In genomic region chr3:63067999-63068645, GRCh38 we compare ENCODE assay signal across 10 cellular contexts.
DNase-seq lines count a peak whose midpoint lies in the region; ATAC-seq, FAIRE-seq and TF ChIP-seq lines count a peak whose summit lies in the region.
"Had no signal": no experiment of that assay in that cellular context is flagged by ENCODE, and none has a peak within 500 bp of the region (broad histone marks: within the 10 kb centered on the region; RNA-seq: fewer than 3 reads in every experiment).

No MANE protein-coding gene starts in this region.

- no peak overlapping the region for H3K27ac ChIP-seq in HCT116 (ENCODE audit: low read depth, low read length)

- no peaks in the 10 kb centered on the region for H3K36me3 ChIP-seq in HCT116 (ENCODE audit: control insufficient read depth in 1 of 2, insufficient read depth in 2 of 2, low read length in 2 of 2)

- intact Hi-C loops in HCT116 (cut with micrococcal nuclease) = no loop called here

- H3K9me2 ChIP-seq in HCT116 (ENCODE audit: insufficient read depth) = no peaks in the 10 kb centered on the region

- POLR2A ChIA-PET in HCT116 (lab: Charles Lee) = no interaction called here

- ATAC-seq in HCT116 = no peak
- peak; percentile 61 for ATAC-seq in SK-N-SH treated with all-trans-retinoic acid at 6 μM for 48 hours

- H3K4me3 ChIP-seq in HCT116 (replicated peaks in 1 of 2; ENCODE audit: low read depth in 1 of 2, low read length in 2 of 2) = no peak overlapping the region

- H3K79me2 ChIP-seq in HCT116 (ENCODE audit: insufficient read depth, low read length) = no peaks in the 10 kb centered on the region

- CTCF ChIA-PET in HCT116 (lab: Charles Lee) = no interaction called here

- TF ChIP-seq CTCF in HCT116 (IDR thresholded peaks at IDR 0.05 in 2 of 3, conservative IDR thresholded peaks at IDR 0.05 in 1 of 3; ENCODE audit: borderline replicate concordance in 1 of 3, insufficient read depth in 1 of 3, low read depth in 2 of 3, low read length in 2 of 3) = no peak

- H3K27me3 ChIP-seq in HCT116 (ENCODE audit: insufficient read depth, low read length) = no peaks in the 10 kb centered on the region

- no peaks in the 10 kb centered on the region for H3K4me1 ChIP-seq in HCT116 (ENCODE audit: control insufficient read depth in 1 of 2, insufficient read depth in 2 of 2, low read length in 2 of 2)

- no peak overlapping the region for H3K9ac ChIP-seq in HCT116 (ENCODE audit: low read length)

- H2AFZ ChIP-seq in HCT116 (ENCODE audit: low read depth, low read length, poor library complexity, severe bottlenecking) = no peak overlapping the region

- in situ Hi-C loops in ACHN (cut with HindIII; ENCODE audit: low pct_ligation_motif_present, low pct_unique_long_range_greater_than_20kb, low sequenced_read_pairs) = no loop called here

- no TSS peak for BruUV-seq in HCT116 (replicated peaks; lab: Mats Ljungman, UMichigan)

- FAIRE-seq in frontal cortex (lab: Jason Lieb, UNC) = no peak
- FAIRE-seq: H54 had no signal

- no peak overlapping the region for H3K4me2 ChIP-seq in HCT116 (ENCODE audit: low read length)

- RAD21 ChIA-PET in HCT116 (lab: Charles Lee; ENCODE audit: low non-redundant PET in 1 of 2, low total read pairs in 2 of 2, uncharacterized antibody in 2 of 2, unreplicated experiment in 2 of 2) = no interaction called here

- TF ChIP-seq RAD21 in HCT116 (IDR thresholded peaks at IDR 0.05; ENCODE audit: low read depth) = no peak

- H3K9me3 ChIP-seq in HCT116 (ENCODE audit: control insufficient read depth in 1 of 2, insufficient read depth in 1 of 2, low read depth in 1 of 2, low read length in 2 of 2) = no peaks in the 10 kb centered on the region

- TF ChIP-seq POLR2A in HCT116 (IDR thresholded peaks at IDR 0.05; ENCODE audit: borderline replicate concordance, extremely low read depth, insufficient read depth, insufficient read length) = no peak

- DNase-seq in ACHN = peak; percentile 47
- DNase-seq in HCT116 (ENCODE audit: low read depth, low spot score) = no peak
- peak; percentile 25 for DNase-seq in glomerular visceral epithelial cell (ENCODE audit: extremely low spot score)
- DNase-seq in DMS153 treated with DMSO at 0.1 percent for 48 hours (lab: John Stamatoyannopoulos, UW; ENCODE audit: unreplicated experiment) = no peak
- DNase-seq in frontal cortex (ENCODE audit: low spot score in 2 of 2) = no peak
- no peak for DNase-seq in activated naive CD4-positive, alpha-beta T cell treated with anti-CD3 and anti-CD28 coated beads, Interleukin-2, amount 50 U/mL, for 16 hours
- DNase-seq in 8988T = no peak
- DNase-seq: NCI-H2171 had no signal

- H4K20me1 ChIP-seq in HCT116 (ENCODE audit: insufficient read depth) = no peaks in the 10 kb centered on the region

TF ChIP-seq in HCT116, 20 proteins besides CTCF, POLR2A, EP300 and RAD21:
- TF ChIP-seq MAX (IDR thresholded peaks at IDR 0.05) = no peak
- TF ChIP-seq ELF1 (IDR thresholded peaks at IDR 0.05; ENCODE audit: borderline replicate concordance, low read depth) = no peak
- peak; percentile 82 for TF ChIP-seq REST (IDR thresholded peaks at IDR 0.05; ENCODE audit: low read depth)
- TF ChIP-seq EZH2phosphoT487 (IDR thresholded peaks at IDR 0.05; ENCODE audit: borderline replicate concordance) = no peak
- TF ChIP-seq EZH2 (IDR thresholded peaks at IDR 0.05) = no peak
- no peak for TF ChIP-seq SIN3A (IDR thresholded peaks at IDR 0.05; ENCODE audit: low read depth)
- TF ChIP-seq TCF7L2 (IDR thresholded peaks at IDR 0.05; ENCODE audit: borderline replicate concordance, extremely low read depth, insufficient read depth, insufficient read length) = no peak
TF ChIP-seq in HCT116: peak in this region for 1.

TF ChIP-seq in SK-N-SH treated with all-trans-retinoic acid at 6 μM for 48 hours, 23 proteins besides CTCF, POLR2A, EP300 and RAD21:
- TF ChIP-seq CREB5 (CRISPR knock-in tag; IDR thresholded peaks at IDR 0.05; ENCODE audit: low read depth) (no peak), SNAI2 (CRISPR knock-in tag; IDR thresholded peaks at IDR 0.05) (0 out of 2 replicates have a peak, but pooled peaks have one; percentile 45), ZNF565 (CRISPR knock-in tag; conservative IDR thresholded peaks at IDR 0.05; ENCODE audit: low read depth) (no peak), CSDC2 (CRISPR knock-in tag; IDR thresholded peaks at IDR 0.05) (peak; percentile 73; the same call in 1 of the 2 replicates), TCF4 (CRISPR knock-in tag; IDR thresholded peaks at IDR 0.05; ENCODE audit: borderline replicate concordance) (no peak), POU6F1 (CRISPR knock-in tag; IDR thresholded peaks at IDR 0.05; ENCODE audit: borderline replicate concordance, low read depth) (no peak), ZC3H10 (CRISPR knock-in tag; IDR thresholded peaks at IDR 0.05) (no peak), ISL1 (CRISPR knock-in tag; IDR thresholded peaks at IDR 0.05) (no peak)

Comparison
In these comparisons a context has a peak if more than half of its experiments do, and no peak if none do; other contexts are left out.
1. DNase-seq: peak in ACHN (single experiment) and glomerular visceral epithelial cell (single experiment); none in HCT116 (single experiment), DMS153 treated with DMSO at 0.1 percent for 48 hours (single experiment), frontal cortex (0 of 2), activated naive CD4-positive, alpha-beta T cell treated with anti-CD3 and anti-CD28 coated beads, Interleukin-2, amount 50 U/mL, for 16 hours (single experiment) and 8988T (single experiment).